Comparison of ENCODE assay signal across 24 cellular contexts in the genomic region with DNA sequence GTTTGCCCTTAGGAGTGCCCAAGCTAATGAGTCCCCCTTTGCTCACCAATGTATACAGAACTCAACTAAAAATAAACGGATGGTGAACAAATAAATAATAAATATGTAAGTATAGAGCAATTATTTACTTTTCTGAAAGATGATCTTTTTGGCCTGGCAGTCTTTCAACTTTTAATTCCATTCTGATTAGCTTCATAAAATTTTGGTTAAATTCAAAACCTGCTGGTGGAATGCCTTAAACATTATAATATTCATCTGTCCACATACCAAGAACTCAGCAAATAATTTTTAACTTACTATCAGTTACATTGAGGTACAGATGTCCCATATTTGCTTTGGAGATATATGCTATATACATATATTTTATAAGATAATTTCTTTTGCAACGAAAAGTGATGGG.
"Had no signal": no experiment of that assay in that cellular context is flagged by ENCODE, and none has a peak within 500 bp of the region (broad histone marks: within the 10 kb centered on the region; RNA-seq: fewer than 3 reads in every experiment).

No MANE protein-coding gene starts in this region.

- H3K36me3 ChIP-seq: pancreas, uterus had no signal

- H3K4me3 ChIP-seq: left lung, lung, neural progenitor cell, pancreas, suprapubic skin, thyroid gland, uterus had no signal

- DNase-seq: cortex of kidney; effector memory CD8-positive, alpha-beta T cell; erythroblast; immature natural killer cell; left lung; mesenchymal stem cell; midbrain; occipital lobe; pancreas; right cardiac atrium; small intestine; stimulated activated CD4-positive, alpha-beta T cell treated with anti-CD3 and anti-CD28 coated beads, Interleukin-12 subunit alpha, Interleukin-12 subunit beta, amount 100 ng/mL, for 4 hours; stimulated activated CD4-positive, alpha-beta T cell treated with anti-CD3 and anti-CD28 coated beads, Interleukin-2, amount 100 ng/mL, for 48 hours; stimulated activated naive CD4-positive, alpha-beta T cell treated with Interleukin-2 at 50 U/mL for 16 hours; thyroid gland; uterus had no signal

- H3K27me3 ChIP-seq: left lung, neural progenitor cell, pancreas, suprapubic skin, thyroid gland, uterus had no signal

- H3K4me1 ChIP-seq: pancreas, uterus had no signal

- H3K9me3 Mint-ChIP-seq: effector memory CD8-positive, alpha-beta T cell; natural killer cell treated with Interleukin-12 subunit alpha and Interleukin-12 subunit beta and Interleukin-15 and Interleukin-18, amount 100 ng/mL, for 72 hours had no signal

- H3K9me3 ChIP-seq: left lung, pancreas, suprapubic skin, thyroid gland, uterus had no signal

- H3K9ac ChIP-seq: neural progenitor cell had no signal

- H3K4me3 Mint-ChIP-seq: effector memory CD8-positive, alpha-beta T cell; immature natural killer cell; natural killer cell treated with Interleukin-12 subunit alpha and Interleukin-12 subunit beta and Interleukin-15 and Interleukin-18, amount 100 ng/mL, for 72 hours; neural progenitor cell; type B pancreatic cell had no signal

- H3K27me3 Mint-ChIP-seq: effector memory CD8-positive, alpha-beta T cell; natural killer cell treated with Interleukin-12 subunit alpha and Interleukin-12 subunit beta and Interleukin-15 and Interleukin-18, amount 100 ng/mL, for 72 hours; progenitor cell of endocrine pancreas; type B pancreatic cell had no signal

- H3K27ac ChIP-seq: neural progenitor cell, suprapubic skin had no signal

- FAIRE-seq: frontal cortex, keratinocyte, pancreas, small intestine had no signal

- H3K36me3 Mint-ChIP-seq: natural killer cell treated with Interleukin-12 subunit alpha and Interleukin-12 subunit beta and Interleukin-15 and Interleukin-18, amount 100 ng/mL, for 72 hours had no signal

- H2AFZ ChIP-seq: neural progenitor cell had no signal

- ATAC-seq: effector memory CD8-positive, alpha-beta T cell; left lung; natural killer cell treated with Interleukin-12 subunit alpha and Interleukin-12 subunit beta and Interleukin-15 and Interleukin-18, amount 100 ng/mL, for 72 hours; pancreas; right cardiac atrium had no signal

- H3K27ac Mint-ChIP-seq: effector memory CD8-positive, alpha-beta T cell; immature natural killer cell; natural killer cell treated with Interleukin-12 subunit alpha and Interleukin-12 subunit beta and Interleukin-15 and Interleukin-18, amount 100 ng/mL, for 72 hours; neural progenitor cell; progenitor cell of endocrine pancreas; type B pancreatic cell had no signal

- H3K4me2 ChIP-seq: neural progenitor cell had no signal
